In genomic region chr20:20571068-20571780, GRCh38 we compare ENCODE assay signal across 1 cellular context.
TF ChIP-seq lines count a peak whose summit lies in the region.

No MANE protein-coding gene starts in this region.

TF ChIP-seq in GM12878, 131 proteins besides CTCF, POLR2A, EP300 and RAD21 (continued from another document):
- TF ChIP-seq BCLAF1 (IDR thresholded peaks at IDR 0.05), result no peak
- no peak for TF ChIP-seq HDGF (IDR thresholded peaks at IDR 0.05)
- TF ChIP-seq PAX8 (IDR thresholded peaks at IDR 0.05), result no peak
- TF ChIP-seq HDAC2 (IDR thresholded peaks at IDR 0.05), result no peak
- TF ChIP-seq STAT1 (conservative IDR thresholded peaks at IDR 0.05), result no peak
- no peak for TF ChIP-seq USF2 (IDR thresholded peaks at IDR 0.05; ENCODE audit: borderline replicate concordance, low read depth, low read length)
- no peak for TF ChIP-seq KAT2A (conservative IDR thresholded peaks at IDR 0.05; ENCODE audit: control insufficient read depth, low read depth, low read length)
